ENCODE assay signal across 1 cellular context in genomic region chr1:67441739-67442286, GRCh38.
TF ChIP-seq lines count a peak whose summit lies in the region.

No MANE protein-coding gene starts in this region.

TF ChIP-seq in GM12878, 131 proteins besides CTCF, POLR2A, EP300 and RAD21 (continued from another document):
- TF ChIP-seq MTA3 (IDR thresholded peaks at IDR 0.05; ENCODE audit: borderline replicate concordance, low read length) (no peak), CEBPB (IDR thresholded peaks at IDR 0.05; ENCODE audit: borderline replicate concordance in 1 of 2, low read depth in 2 of 2, low read length in 2 of 2) (no peak), MEF2B (IDR thresholded peaks at IDR 0.05; ENCODE audit: partially characterized antibody, poor library complexity, severe bottlenecking) (no peak), SP1 (IDR thresholded peaks at IDR 0.05; ENCODE audit: low read depth, low read length) (no peak), TBL1XR1 (IDR thresholded peaks at IDR 0.05; ENCODE audit: low read depth, low read length) (no peak), CHD4 (IDR thresholded peaks at IDR 0.05) (no peak), SPI1 (IDR thresholded peaks at IDR 0.05; ENCODE audit: borderline replicate concordance, insufficient read depth, low read depth, low read length) (no peak), PAX5 (IDR thresholded peaks at IDR 0.05; ENCODE audit: borderline replicate concordance, low read depth, low read length) (no peak), STAT1 (conservative IDR thresholded peaks at IDR 0.05) (no peak), HDAC6 (IDR thresholded peaks at IDR 0.05; ENCODE audit: unreplicated experiment) (no peak), SMC3 (IDR thresholded peaks at IDR 0.05; ENCODE audit: borderline replicate concordance, low read length) (no peak), ESRRA (IDR thresholded peaks at IDR 0.05; ENCODE audit: low read length) (no peak), NR2C1 (IDR thresholded peaks at IDR 0.05) (no peak), TCF12 (IDR thresholded peaks at IDR 0.05; ENCODE audit: low read depth, low read length) (no peak), SIX5 (IDR thresholded peaks at IDR 0.05; ENCODE audit: low read depth, low read length, severe bottlenecking) (no peak)
- TF ChIP-seq, protein P1, sequence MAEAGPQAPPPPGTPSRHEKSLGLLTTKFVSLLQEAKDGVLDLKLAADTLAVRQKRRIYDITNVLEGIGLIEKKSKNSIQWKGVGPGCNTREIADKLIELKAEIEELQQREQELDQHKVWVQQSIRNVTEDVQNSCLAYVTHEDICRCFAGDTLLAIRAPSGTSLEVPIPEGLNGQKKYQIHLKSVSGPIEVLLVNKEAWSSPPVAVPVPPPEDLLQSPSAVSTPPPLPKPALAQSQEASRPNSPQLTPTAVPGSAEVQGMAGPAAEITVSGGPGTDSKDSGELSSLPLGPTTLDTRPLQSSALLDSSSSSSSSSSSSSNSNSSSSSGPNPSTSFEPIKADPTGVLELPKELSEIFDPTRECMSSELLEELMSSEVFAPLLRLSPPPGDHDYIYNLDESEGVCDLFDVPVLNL (IDR thresholded peaks at IDR 0.05; ENCODE audit: low read depth, low read length): no peak
- TF ChIP-seq, protein P2, sequence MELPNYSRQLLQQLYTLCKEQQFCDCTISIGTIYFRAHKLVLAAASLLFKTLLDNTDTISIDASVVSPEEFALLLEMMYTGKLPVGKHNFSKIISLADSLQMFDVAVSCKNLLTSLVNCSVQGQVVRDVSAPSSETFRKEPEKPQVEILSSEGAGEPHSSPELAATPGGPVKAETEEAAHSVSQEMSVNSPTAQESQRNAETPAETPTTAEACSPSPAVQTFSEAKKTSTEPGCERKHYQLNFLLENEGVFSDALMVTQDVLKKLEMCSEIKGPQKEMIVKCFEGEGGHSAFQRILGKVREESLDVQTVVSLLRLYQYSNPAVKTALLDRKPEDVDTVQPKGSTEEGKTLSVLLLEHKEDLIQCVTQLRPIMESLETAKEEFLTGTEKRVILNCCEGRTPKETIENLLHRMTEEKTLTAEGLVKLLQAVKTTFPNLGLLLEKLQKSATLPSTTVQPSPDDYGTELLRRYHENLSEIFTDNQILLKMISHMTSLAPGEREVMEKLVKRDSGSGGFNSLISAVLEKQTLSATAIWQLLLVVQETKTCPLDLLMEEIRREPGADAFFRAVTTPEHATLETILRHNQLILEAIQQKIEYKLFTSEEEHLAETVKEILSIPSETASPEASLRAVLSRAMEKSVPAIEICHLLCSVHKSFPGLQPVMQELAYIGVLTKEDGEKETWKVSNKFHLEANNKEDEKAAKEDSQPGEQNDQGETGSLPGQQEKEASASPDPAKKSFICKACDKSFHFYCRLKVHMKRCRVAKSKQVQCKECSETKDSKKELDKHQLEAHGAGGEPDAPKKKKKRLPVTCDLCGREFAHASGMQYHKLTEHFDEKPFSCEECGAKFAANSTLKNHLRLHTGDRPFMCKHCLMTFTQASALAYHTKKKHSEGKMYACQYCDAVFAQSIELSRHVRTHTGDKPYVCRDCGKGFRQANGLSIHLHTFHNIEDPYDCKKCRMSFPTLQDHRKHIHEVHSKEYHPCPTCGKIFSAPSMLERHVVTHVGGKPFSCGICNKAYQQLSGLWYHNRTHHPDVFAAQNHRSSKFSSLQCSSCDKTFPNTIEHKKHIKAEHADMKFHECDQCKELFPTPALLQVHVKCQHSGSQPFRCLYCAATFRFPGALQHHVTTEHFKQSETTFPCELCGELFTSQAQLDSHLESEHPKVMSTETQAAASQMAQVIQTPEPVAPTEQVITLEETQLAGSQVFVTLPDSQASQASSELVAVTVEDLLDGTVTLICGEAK (IDR thresholded peaks at IDR 0.05; ENCODE audit: borderline replicate concordance): no peak
